ENCODE assay signal across 10 cellular contexts in the genomic region with DNA sequence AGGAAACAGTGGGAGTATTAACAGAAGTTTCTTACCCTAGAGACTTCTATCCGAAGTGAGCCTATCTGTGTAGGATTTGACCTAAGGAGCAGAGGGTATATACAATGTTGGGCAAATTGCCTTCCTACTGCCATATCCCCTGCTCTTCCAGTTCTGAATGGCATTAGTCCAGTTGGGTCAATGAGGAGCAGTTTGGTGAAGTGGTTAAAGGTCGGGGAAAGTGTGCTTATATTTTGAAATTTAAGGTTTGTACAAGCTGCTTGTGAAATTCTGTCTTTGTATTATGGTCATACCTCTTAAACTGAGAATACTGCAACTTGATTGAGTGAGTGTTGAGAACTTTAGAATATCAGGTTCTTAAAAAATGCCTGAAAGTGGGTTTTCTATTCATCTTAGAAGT. TPM values are rescaled to one million over a fixed set of nuclear protein-coding genes. Genes with fewer than 3 reads are reported as not detected.
DNase-seq lines count a peak whose midpoint lies in the region; ATAC-seq, FAIRE-seq and TF ChIP-seq lines count a peak whose summit lies in the region.
"Had no signal": no experiment of that assay in that cellular context is flagged by ENCODE, and none has a peak within 500 bp of the region (broad histone marks: within the 10 kb centered on the region; RNA-seq: fewer than 3 reads in every experiment).

No MANE protein-coding gene starts in this region.

- TF ChIP-seq POLR2A in vagina (IDR thresholded peaks at IDR 0.05), result no peak

- H3K36me3 ChIP-seq in keratinocyte (ENCODE audit: control insufficient read depth in 2 of 2, extremely low read depth in 1 of 2, insufficient read depth in 2 of 2, low read length in 2 of 2) (peaks cover 14 to 22% of the 10 kb centered on the region in 2 experiments), stomach smooth muscle (ENCODE audit: control insufficient read depth in 2 of 2, insufficient read depth in 2 of 2, low read length in 2 of 2) (peaks cover 19 to 25% of the 10 kb centered on the region in 2 donors), vagina (peaks cover 0 to 32% of the 10 kb centered on the region in 2 donors)

- H3K9me1 ChIP-seq in keratinocyte (ENCODE audit: control insufficient read depth, extremely low read depth, insufficient read depth, low read length), result no peaks in the 10 kb centered on the region

- peaks cover 34% of the 10 kb centered on the region for H3K4me1 Mint-ChIP-seq in activated naive CD4-positive, alpha-beta T cell treated with anti-CD3 and anti-CD28 coated beads for 36 hours (ENCODE audit: low read depth)
- peaks cover 27% of the 10 kb centered on the region for H3K4me1 Mint-ChIP-seq in activated CD4-positive, alpha-beta memory T cell treated with anti-CD3 and anti-CD28 coated beads, Interleukin-2, amount 10 ng/mL, durations not matched to agents 7 days and 5 days

- peak overlapping the region; percentile 94 for H3K4me3 Mint-ChIP-seq in activated naive CD4-positive, alpha-beta T cell treated with anti-CD3 and anti-CD28 coated beads for 36 hours
- peak overlapping the region; percentile 95 for H3K4me3 Mint-ChIP-seq in activated CD4-positive, alpha-beta memory T cell treated with anti-CD3 and anti-CD28 coated beads, Interleukin-2, amount 10 ng/mL, durations not matched to agents 7 days and 5 days

- H3K27ac ChIP-seq in keratinocyte (ENCODE audit: control insufficient read depth, insufficient read depth, low read length) (no peak overlapping the region), stomach smooth muscle (ENCODE audit: low read length) (no peak overlapping the region), vagina (no peak overlapping the region)

- FAIRE-seq in keratinocyte (lab: Jason Lieb, UNC), result no peak

- H3K4me1 ChIP-seq in keratinocyte (ENCODE audit: control insufficient read depth, extremely low read depth, insufficient read depth, low read length), result peaks cover 9% of the 10 kb centered on the region
- peaks cover 15% of the 10 kb centered on the region for H3K4me1 ChIP-seq in stomach smooth muscle (ENCODE audit: control insufficient read depth, insufficient read depth, low read length)
- H3K4me1 ChIP-seq in vagina, result peaks cover 28% of the 10 kb centered on the region

- no peak for DNase-seq in activated naive CD4-positive, alpha-beta T cell treated with anti-CD3 and anti-CD28 coated beads for 36 hours
- no peak for DNase-seq in activated naive CD4-positive, alpha-beta T cell treated with Interleukin-2 at 50 U/mL for 16 hours
- DNase-seq in activated CD4-positive, alpha-beta memory T cell treated with anti-CD3 and anti-CD28 coated beads, Interleukin-2, amount 10 ng/mL, durations not matched to agents 7 days and 5 days, result no peak
- DNase-seq in keratinocyte (ENCODE audit: low read depth, low spot score) (no peak), vagina (ENCODE audit: extremely low spot score in 2 of 2) (no peak), posterior cingulate gyrus (no peak)
- DNase-seq: NCI-H2171, spleen had no signal

- no peak for ATAC-seq in esophagus mucosa

- H3K9me3 ChIP-seq in keratinocyte (ENCODE audit: control insufficient read depth, low read depth, low read length) (no peaks in the 10 kb centered on the region), stomach smooth muscle (ENCODE audit: control insufficient read depth in 2 of 2, low read length in 2 of 2) (no peaks in the 10 kb centered on the region), vagina (no peaks in the 10 kb centered on the region)
- H3K9me3 ChIP-seq: spleen had no signal

- CTCF ChIA-PET in activated naive CD4-positive, alpha-beta T cell treated with anti-CD3 and anti-CD28 coated beads for 36 hours (lab: Charles Lee), result interaction anchor here (0.6 to 3.3 kb wide), 2 partner anchors 21 to 118 kb away, joined by 4 to 22 read pairs; partner anchors contain the start of gene STT3A
- CTCF ChIA-PET in activated CD4-positive, alpha-beta memory T cell treated with anti-CD3 and anti-CD28 coated beads, Interleukin-2, amount 10 ng/mL, durations not matched to agents 7 days and 5 days (lab: Charles Lee), result interaction anchor here (1.0 to 2.3 kb wide), 2 partner anchors 55 to 78 kb away, joined by 3 to 5 read pairs; no protein-coding TSS in a partner anchor

- H2AFZ ChIP-seq in keratinocyte (ENCODE audit: control insufficient read depth, low read length), result no peak overlapping the region

- H3K27me3 Mint-ChIP-seq in activated naive CD4-positive, alpha-beta T cell treated with anti-CD3 and anti-CD28 coated beads for 36 hours (ENCODE audit: low read depth), result no peaks in the 10 kb centered on the region
- H3K27me3 Mint-ChIP-seq in activated CD4-positive, alpha-beta memory T cell treated with anti-CD3 and anti-CD28 coated beads, Interleukin-2, amount 10 ng/mL, durations not matched to agents 7 days and 5 days, result no peaks in the 10 kb centered on the region

- peak overlapping the region; percentile 31 for H3K27ac Mint-ChIP-seq in activated naive CD4-positive, alpha-beta T cell treated with anti-CD3 and anti-CD28 coated beads for 36 hours
- H3K27ac Mint-ChIP-seq in activated CD4-positive, alpha-beta memory T cell treated with anti-CD3 and anti-CD28 coated beads, Interleukin-2, amount 10 ng/mL, durations not matched to agents 7 days and 5 days, result peak overlapping the region; percentile 47

- TF ChIP-seq CTCF in keratinocyte (optimal IDR thresholded peaks at IDR 0.05 in 1 of 3, IDR thresholded peaks at IDR 0.05 in 1 of 3, conservative IDR thresholded peaks at IDR 0.05 in 1 of 3; ENCODE audit: extremely low read depth in 1 of 3, insufficient read depth in 2 of 3, low read length in 3 of 3), result no peak
- TF ChIP-seq CTCF in vagina (IDR thresholded peaks at IDR 0.05), result no peak

- no peaks in the 10 kb centered on the region for H3K9me3 Mint-ChIP-seq in activated naive CD4-positive, alpha-beta T cell treated with anti-CD3 and anti-CD28 coated beads for 36 hours
- H3K9me3 Mint-ChIP-seq in activated CD4-positive, alpha-beta memory T cell treated with anti-CD3 and anti-CD28 coated beads, Interleukin-2, amount 10 ng/mL, durations not matched to agents 7 days and 5 days, result no peaks in the 10 kb centered on the region

- H4K20me1 ChIP-seq in keratinocyte (ENCODE audit: control insufficient read depth, extremely low read depth, insufficient read depth, low read length), result no peaks in the 10 kb centered on the region

- H3K9ac ChIP-seq in keratinocyte (ENCODE audit: control insufficient read depth, extremely low read depth, insufficient read depth, low read length) (no peak overlapping the region), stomach smooth muscle (ENCODE audit: low read length in 2 of 2) (peak overlapping the region; percentile 13 to 19)

- H3K4me3 ChIP-seq in keratinocyte (ENCODE audit: control insufficient read depth in 2 of 3, extremely low read depth in 1 of 3, insufficient read depth in 2 of 3, low read depth in 1 of 3, low read length in 3 of 3), result peak overlapping the region in 2 of 3 experiments; percentile 84 to 95
- no peak overlapping the region for H3K4me3 ChIP-seq in stomach smooth muscle (ENCODE audit: low read length in 2 of 2)
- H3K4me3 ChIP-seq in vagina, result no peak overlapping the region

- H3K36me3 Mint-ChIP-seq in activated naive CD4-positive, alpha-beta T cell treated with anti-CD3 and anti-CD28 coated beads for 36 hours (ENCODE audit: low read depth), result peaks cover 30% of the 10 kb centered on the region
- H3K36me3 Mint-ChIP-seq in activated CD4-positive, alpha-beta memory T cell treated with anti-CD3 and anti-CD28 coated beads, Interleukin-2, amount 10 ng/mL, durations not matched to agents 7 days and 5 days (ENCODE audit: low read depth), result peaks cover 37% of the 10 kb centered on the region

- POLR2A ChIA-PET in activated CD4-positive, alpha-beta memory T cell treated with anti-CD3 and anti-CD28 coated beads, Interleukin-2, amount 10 ng/mL, durations not matched to agents 7 days and 5 days (lab: Charles Lee), result interaction anchor here (1.2 to 4.2 kb wide), 7 partner anchors 11 to 316 kb away, joined by 4 to 89 read pairs (median 21); partner anchors contain the start of genes CHEK1, HYLS1 and STT3A

- H3K4me2 ChIP-seq in keratinocyte (ENCODE audit: control insufficient read depth, extremely low read depth, insufficient read depth, low read depth, low read length), result peak overlapping the region; percentile 70

- H3K27me3 ChIP-seq in keratinocyte (ENCODE audit: control insufficient read depth, extremely low read depth, insufficient read depth, low read length), result no peaks in the 10 kb centered on the region
- no peaks in the 10 kb centered on the region for H3K27me3 ChIP-seq in stomach smooth muscle (ENCODE audit: control insufficient read depth in 1 of 2, insufficient read depth in 2 of 2, low read length in 2 of 2)
- H3K27me3 ChIP-seq in vagina, result no peaks in the 10 kb centered on the region
- H3K27me3 ChIP-seq: spleen had no signal

- dilution Hi-C loops in keratinocyte (cut with MboI; ENCODE audit: extremely low pct_ligation_motif_present, low sequenced_read_pairs), result no loop called here

- intact Hi-C loops in activated naive CD4-positive, alpha-beta T cell treated with anti-CD3 and anti-CD28 coated beads for 36 hours (cut with micrococcal nuclease), result loop anchor here (1.0 to 5.0 kb wide), 3 partner anchors 57 to 316 kb away; partner anchors contain the start of gene HYLS1
- intact Hi-C loops in vagina (cut with DNase I), result no loop called here
- intact Hi-C loops in posterior cingulate gyrus (cut with DNase I), result no loop called here

- H3K79me2 ChIP-seq in keratinocyte (ENCODE audit: control insufficient read depth, insufficient read depth, low read length), result peaks cover 31% of the 10 kb centered on the region

RNA-seq across cellular contexts. Expression of gene EI24, which starts 1.7 kb away (rescaled TPM):
- 10 to 100 TPM; 28.8 to 33.0 TPM for total RNA-seq in activated naive CD4-positive, alpha-beta T cell treated with anti-CD3 and anti-CD28 coated beads for 36 hours
- 10 to 100 TPM; 31.5 to 33.2 TPM for total RNA-seq in activated CD4-positive, alpha-beta memory T cell treated with anti-CD3 and anti-CD28 coated beads, Interleukin-2, amount 10 ng/mL, durations not matched to agents 7 days and 5 days
- polyA plus RNA-seq in keratinocyte, result 215 to 307 TPM (median 263 TPM) in 3 replicates
- 74.4 TPM for polyA plus RNA-seq in keratinocyte (2011; ENCODE audit: low read depth)
- 212 and 329 TPM in 2 replicates for polyA plus RNA-seq in keratinocyte (2011; cell fraction: cytosol; rRNA removed)
- polyA plus RNA-seq in keratinocyte (2011; cell fraction: nucleus; rRNA removed), result 71.5 and 88.2 TPM in 2 replicates
- polyA plus RNA-seq in keratinocyte (2012; ENCODE audit: low replicate concordance), result 104 and 170 TPM in 2 replicates
- polyA minus RNA-seq in keratinocyte, result 119 to 245 TPM (median 243 TPM) in 3 replicates
- polyA minus RNA-seq in keratinocyte (2011; cell fraction: cytosol; rRNA and poly(A)+ RNA removed), result 125 TPM
- 37.5 and 49.4 TPM in 2 replicates for polyA minus RNA-seq in keratinocyte (2011; cell fraction: nucleus; rRNA and poly(A)+ RNA removed)
- 70.7 TPM for total RNA-seq in vagina
- 77.2 TPM for total RNA-seq in esophagus mucosa

RNA-seq across cellular contexts. Expression of gene STT3A, which starts 21.7 kb away (rescaled TPM):
- 100 to 1,000 TPM; 111 to 113 TPM for total RNA-seq in activated naive CD4-positive, alpha-beta T cell treated with anti-CD3 and anti-CD28 coated beads for 36 hours
- 100 to 1,000 TPM; 123 TPM for total RNA-seq in activated CD4-positive, alpha-beta memory T cell treated with anti-CD3 and anti-CD28 coated beads, Interleukin-2, amount 10 ng/mL, durations not matched to agents 7 days and 5 days
- polyA plus RNA-seq in keratinocyte, result 183 to 221 TPM (median 214 TPM) in 3 replicates
- 41.4 TPM for polyA plus RNA-seq in keratinocyte (2011; ENCODE audit: low read depth)
- 63.8 and 98.5 TPM in 2 replicates for polyA plus RNA-seq in keratinocyte (2011; cell fraction: cytosol; rRNA removed)
- polyA plus RNA-seq in keratinocyte (2011; cell fraction: nucleus; rRNA removed), result 217 and 230 TPM in 2 replicates
- polyA plus RNA-seq in keratinocyte (2012; ENCODE audit: low replicate concordance), result 50.5 and 153 TPM in 2 replicates
- 366 to 686 TPM (median 640 TPM) in 3 replicates for polyA minus RNA-seq in keratinocyte
- 113 TPM for polyA minus RNA-seq in keratinocyte (2011; cell fraction: cytosol; rRNA and poly(A)+ RNA removed)
- 394 and 505 TPM in 2 replicates for polyA minus RNA-seq in keratinocyte (2011; cell fraction: nucleus; rRNA and poly(A)+ RNA removed)
- 91.6 TPM for total RNA-seq in vagina
- total RNA-seq in esophagus mucosa, result 73.6 TPM

RNA-seq across cellular contexts. Expression of gene CHEK1, which starts 54.0 kb away (rescaled TPM):
- total RNA-seq in activated naive CD4-positive, alpha-beta T cell treated with anti-CD3 and anti-CD28 coated beads for 36 hours, result 100 to 1,000 TPM; 164 to 167 TPM
- 10 to 100 TPM; 79.0 to 82.6 TPM for total RNA-seq in activated CD4-positive, alpha-beta memory T cell treated with anti-CD3 and anti-CD28 coated beads, Interleukin-2, amount 10 ng/mL, durations not matched to agents 7 days and 5 days
- 13.4 to 38.2 TPM (median 25.8 TPM) in 3 replicates for polyA plus RNA-seq in keratinocyte
- 2.6 TPM for polyA plus RNA-seq in keratinocyte (2011; ENCODE audit: low read depth)
- 13.2 and 19.0 TPM in 2 replicates for polyA plus RNA-seq in keratinocyte (2011; cell fraction: cytosol; rRNA removed)
- polyA plus RNA-seq in keratinocyte (2011; cell fraction: nucleus; rRNA removed), result 12.3 and 14.5 TPM in 2 replicates
- 1.7 and 26.0 TPM in 2 replicates for polyA plus RNA-seq in keratinocyte (2012; ENCODE audit: low replicate concordance)
- polyA minus RNA-seq in keratinocyte, result 7.1 to 21.9 TPM (median 7.5 TPM) in 3 replicates
- 10.6 TPM for polyA minus RNA-seq in keratinocyte (2011; cell fraction: cytosol; rRNA and poly(A)+ RNA removed)
- 8.1 and 18.7 TPM in 2 replicates for polyA minus RNA-seq in keratinocyte (2011; cell fraction: nucleus; rRNA and poly(A)+ RNA removed)
- 2.5 TPM for total RNA-seq in vagina
- total RNA-seq in esophagus mucosa, result 14.7 TPM

Comparison
In these comparisons a context has a peak if more than half of its experiments do, and no peak if none do; other contexts are left out.
1. H3K4me3 ChIP-seq: peak in keratinocyte (2 of 3); none in stomach smooth muscle (0 of 2) and vagina (0 of 2).